Comparison of ENCODE assay signal across 8 cellular contexts in genomic region chr7:2609001-2609411, GRCh38. TPM values are rescaled to one million over a fixed set of nuclear protein-coding genes. Genes with fewer than 3 reads are reported as not detected.
DNase-seq lines count a peak whose midpoint lies in the region; ATAC-seq and TF ChIP-seq lines count a peak whose summit lies in the region.

No MANE protein-coding gene starts in this region.

- H3K27me3 ChIP-seq in brain microvascular endothelial cell (replicated peaks): no peaks in the 10 kb centered on the region

- peaks cover 5% of the 10 kb centered on the region for H3K4me1 Mint-ChIP-seq in activated naive CD4-positive, alpha-beta T cell treated with anti-CD3 and anti-CD28 coated beads, Interleukin-2, amount 50 U/mL, for 24 hours
- H3K4me1 Mint-ChIP-seq in naive thymus-derived CD8-positive, alpha-beta T cell: peaks cover 3 to 26% (median 9%) of the 10 kb centered on the region in 4 donors

- H3K27me3 Mint-ChIP-seq in activated naive CD4-positive, alpha-beta T cell treated with anti-CD3 and anti-CD28 coated beads, Interleukin-2, amount 50 U/mL, for 24 hours: no peaks in the 10 kb centered on the region
- H3K27me3 Mint-ChIP-seq in naive thymus-derived CD8-positive, alpha-beta T cell: no peaks in the 10 kb centered on the region

- peak; percentile 79 to 81 for ATAC-seq in naive thymus-derived CD8-positive, alpha-beta T cell
- no peak for ATAC-seq in GM21526 (IDR thresholded peaks at IDR 0.05; ENCODE audit: low FRiP score, unreplicated experiment)
- ATAC-seq in HG03139 (IDR thresholded peaks at IDR 0.05; ENCODE audit: unreplicated experiment): no peak

- H3K36me3 ChIP-seq in brain microvascular endothelial cell (replicated peaks): no peaks in the 10 kb centered on the region

- in situ Hi-C loops in brain microvascular endothelial cell (cut with HindIII; ENCODE audit: low pct_ligation_motif_present, low sequenced_read_pairs): no loop called here

- H3K27ac ChIP-seq in brain microvascular endothelial cell: no peak overlapping the region

- H3K9me3 Mint-ChIP-seq in activated naive CD4-positive, alpha-beta T cell treated with anti-CD3 and anti-CD28 coated beads, Interleukin-2, amount 50 U/mL, for 24 hours: no peaks in the 10 kb centered on the region
- no peaks in the 10 kb centered on the region for H3K9me3 Mint-ChIP-seq in naive thymus-derived CD8-positive, alpha-beta T cell

- H3K4me3 ChIP-seq in brain microvascular endothelial cell (ENCODE audit: low read depth, low read length): no peak overlapping the region

- H3K4me3 Mint-ChIP-seq in activated naive CD4-positive, alpha-beta T cell treated with anti-CD3 and anti-CD28 coated beads, Interleukin-2, amount 50 U/mL, for 24 hours: peak overlapping the region; percentile 52
- peak overlapping the region in 9 of 10 donors; percentile 36 to 77 (median 63) for H3K4me3 Mint-ChIP-seq in naive thymus-derived CD8-positive, alpha-beta T cell

- DNase-seq in activated naive CD4-positive, alpha-beta T cell treated with Interleukin-2 at 50 U/mL for 16 hours: no peak
- DNase-seq in KG1 (lab: John Stamatoyannopoulos, UW) (peak; percentile 68), brain microvascular endothelial cell (no peak), NCI-H2081 treated with DMSO at 0.1 percent for 48 hours (lab: John Stamatoyannopoulos, UW) (no peak)
- DNase-seq in naive thymus-derived CD8-positive, alpha-beta T cell: peak in 7 of 10 donors; percentile 9 to 40 (median 24)

- H3K36me3 Mint-ChIP-seq in activated naive CD4-positive, alpha-beta T cell treated with anti-CD3 and anti-CD28 coated beads, Interleukin-2, amount 50 U/mL, for 24 hours: no peaks in the 10 kb centered on the region
- H3K36me3 Mint-ChIP-seq in naive thymus-derived CD8-positive, alpha-beta T cell: no peaks in the 10 kb centered on the region

- TF ChIP-seq CTCF in brain microvascular endothelial cell (IDR thresholded peaks at IDR 0.05; ENCODE audit: low read depth, low read length, missing control alignments): peak; percentile 78

- H3K27ac Mint-ChIP-seq in activated naive CD4-positive, alpha-beta T cell treated with anti-CD3 and anti-CD28 coated beads, Interleukin-2, amount 50 U/mL, for 24 hours: no peak overlapping the region
- H3K27ac Mint-ChIP-seq in naive thymus-derived CD8-positive, alpha-beta T cell: peak overlapping the region in 6 of 10 donors; percentile 12 to 85 (median 54)

- POLR2A ChIA-PET in naive thymus-derived CD8-positive, alpha-beta T cell (lab: Charles Lee): interaction anchor here (0.6 to 1.1 kb wide), 3 partner anchors 59 to 190 kb away, joined by 4 to 6 read pairs (median 6); no protein-coding TSS in a partner anchor

RNA-seq across cellular contexts. Expression of gene TTYH3, which starts 22.8 kb away (rescaled TPM):
- total RNA-seq in naive thymus-derived CD8-positive, alpha-beta T cell: 10 to 100 TPM; 13.7 to 14.9 TPM
- polyA plus RNA-seq in naive thymus-derived CD8-positive, alpha-beta T cell: 1 to 10 TPM; 1.1 to 1.9 (median 1.1) TPM

RNA-seq across cellular contexts. Expression of gene IQCE, which starts 50.2 kb away (rescaled TPM):
- 1 to 10 TPM; 6.6 to 8.9 TPM for total RNA-seq in naive thymus-derived CD8-positive, alpha-beta T cell
- polyA plus RNA-seq in naive thymus-derived CD8-positive, alpha-beta T cell: 1 to 10 TPM in 2 of 3 donors, under 1 TPM in 1; 0.77 to 2.2 (median 2.0) TPM

RNA-seq across cellular contexts. Expression of gene BRAT1, which starts 53.7 kb away (rescaled TPM):
- total RNA-seq in naive thymus-derived CD8-positive, alpha-beta T cell: 10 to 100 TPM; 32.2 to 32.4 TPM
- 10 to 100 TPM; 21.0 to 43.6 (median 25.4) TPM for polyA plus RNA-seq in naive thymus-derived CD8-positive, alpha-beta T cell

Comparison
In these comparisons a context has a peak if more than half of its experiments do, and no peak if none do; other contexts are left out.
1. DNase-seq: peak in KG1 (single experiment) and naive thymus-derived CD8-positive, alpha-beta T cell (7 of 10); none in activated naive CD4-positive, alpha-beta T cell treated with Interleukin-2 at 50 U/mL for 16 hours (single experiment), brain microvascular endothelial cell (single experiment) and NCI-H2081 treated with DMSO at 0.1 percent for 48 hours (single experiment).
2. ATAC-seq: peak in naive thymus-derived CD8-positive, alpha-beta T cell (2 of 2); none in GM21526 (single experiment) and HG03139 (single experiment).